ENCODE assay signal across 17 cellular contexts in genomic region chr17:68800731-68801130, GRCh38.
DNase-seq lines count a peak whose midpoint lies in the region; TF ChIP-seq lines count a peak whose summit lies in the region.
"Had no signal": no experiment of that assay in that cellular context is flagged by ENCODE, and none has a peak within 500 bp of the region (broad histone marks: within the 10 kb centered on the region; RNA-seq: fewer than 3 reads in every experiment).

No MANE protein-coding gene starts in this region.

- no peak overlapping the region for H2BK12ac ChIP-seq in mesenchymal stem cell (ENCODE audit: low read length in 2 of 2)

- no peaks in the 10 kb centered on the region for H3K36me3 Mint-ChIP-seq in Calu3 (ENCODE audit: insufficient read depth, unreplicated experiment)

- peaks cover 10% of the 10 kb centered on the region for H3K9me3 Mint-ChIP-seq in Calu3 (ENCODE audit: low read depth, unreplicated experiment)

- H3K18ac ChIP-seq in mesenchymal stem cell (ENCODE audit: low read depth in 1 of 2, low read length in 2 of 2): no peak overlapping the region

- H4K20me1 ChIP-seq in GM23248 (ENCODE audit: insufficient read depth): no peaks in the 10 kb centered on the region
- H4K20me1 ChIP-seq: BLaER1 had no signal

- H3K9ac ChIP-seq in GM23248 (no peak overlapping the region), mesenchymal stem cell (ENCODE audit: low read length) (peak overlapping the region; percentile 6)
- H3K9ac ChIP-seq: BLaER1 had no signal

- H2AFZ ChIP-seq in GM23248 (no peak overlapping the region), mesenchymal stem cell (ENCODE audit: low read depth, low read length) (no peak overlapping the region)
- H2AFZ ChIP-seq: PC-9 had no signal

- no peak overlapping the region for H2BK5ac ChIP-seq in mesenchymal stem cell (ENCODE audit: low read depth, low read length, poor library complexity, severe bottlenecking)

- no peak overlapping the region for H3K4me3 ChIP-seq in GM23248
- no peak overlapping the region for H3K4me3 ChIP-seq in mesenchymal stem cell (ENCODE audit: insufficient read depth in 1 of 2, low read depth in 1 of 2, low read length in 2 of 2)
- H3K4me3 ChIP-seq: BLaER1, MG63, PC-9 had no signal

- H3F3A ChIP-seq in GM23248 (ENCODE audit: insufficient read depth): no peaks in the 10 kb centered on the region

- H3K4ac ChIP-seq in mesenchymal stem cell (ENCODE audit: low read depth in 1 of 2, low read length in 2 of 2): no peak overlapping the region

- H3K14ac ChIP-seq in mesenchymal stem cell (ENCODE audit: low read length in 2 of 2): no peak overlapping the region

- BruUV-seq in Calu3 (replicated peaks; lab: Mats Ljungman, UMichigan): no TSS peak

- no peaks in the 10 kb centered on the region for H3K79me1 ChIP-seq in mesenchymal stem cell (replicated peaks; ENCODE audit: low read length, poor library complexity, severe bottlenecking)

- H3K9me3 ChIP-seq in GM23248 (ENCODE audit: low read depth): no peaks in the 10 kb centered on the region
- H3K9me3 ChIP-seq in mesenchymal stem cell (ENCODE audit: control insufficient read depth, low read length): no peaks in the 10 kb centered on the region
- H3K9me3 ChIP-seq: BLaER1, MG63 had no signal

- H3K4me3 Mint-ChIP-seq in Calu3 (ENCODE audit: low read depth, unreplicated experiment): no peak overlapping the region

- intact Hi-C loops in Calu3 (cut with micrococcal nuclease; ENCODE audit: unreplicated experiment): no loop called here

- peak; percentile 42 for DNase-seq in GM23248
- DNase-seq in amniotic epithelial cell (ENCODE audit: low read depth): peak; percentile 83
- DNase-seq in fibroblast of gingiva (ENCODE audit: low read depth): peak; percentile 86
- peak; percentile 35 for DNase-seq in mesenchymal stem cell
- DNase-seq in activated T-cell treated with anti-CD3 and anti-CD28 coated beads, Interleukin-2, amount 50 U/mL, for 1 hour: no peak
- DNase-seq in Calu3: no peak
- DNase-seq in activated CD8-positive, alpha-beta memory T cell treated with anti-CD3 and anti-CD28 coated beads, Interleukin-2, amount 50 U/mL, for 48 hours: no peak
- DNase-seq: DMS153, EL, MG63, NCI-H1105, NCI-H187, NCI-H2171, NCI-H446 treated with DMSO at 0.1 percent for 48 hours, NCI-H774, PC-9 had no signal

- H4K8ac ChIP-seq in mesenchymal stem cell (ENCODE audit: low read length): no peak overlapping the region

- no peak overlapping the region for H3K27ac ChIP-seq in GM23248
- no peak overlapping the region for H3K27ac ChIP-seq in mesenchymal stem cell (ENCODE audit: low read length, poor library complexity, severe bottlenecking)
- H3K27ac ChIP-seq: BLaER1, PC-9 had no signal

- H3K4me1 Mint-ChIP-seq in Calu3 (ENCODE audit: low read depth, unreplicated experiment): peaks cover 15% of the 10 kb centered on the region

- no peak overlapping the region for H4K91ac ChIP-seq in mesenchymal stem cell (ENCODE audit: low read length)

- no peaks in the 10 kb centered on the region for H3K9me2 ChIP-seq in GM23248 (ENCODE audit: insufficient read depth)

- CTCF ChIA-PET in Calu3 (lab: Charles Lee): no interaction called here

- H3K27me3 Mint-ChIP-seq in Calu3 (ENCODE audit: unreplicated experiment): no peaks in the 10 kb centered on the region

- no peak overlapping the region for H2BK120ac ChIP-seq in mesenchymal stem cell (ENCODE audit: low read depth, low read length)

- H3K27ac Mint-ChIP-seq in Calu3 (ENCODE audit: unreplicated experiment): no peak overlapping the region

- H2AK5ac ChIP-seq in mesenchymal stem cell (ENCODE audit: low read length, severe bottlenecking): no peak overlapping the region

- H3K27me3 ChIP-seq in GM23248 (replicated peaks; ENCODE audit: insufficient read depth) (no peaks in the 10 kb centered on the region), mesenchymal stem cell (ENCODE audit: control insufficient read depth in 1 of 2, insufficient read depth in 1 of 2, low read length in 2 of 2) (no peaks in the 10 kb centered on the region)
- H3K27me3 ChIP-seq: BLaER1, MG63 had no signal

- no peaks in the 10 kb centered on the region for H3K79me2 ChIP-seq in GM23248 (ENCODE audit: insufficient read depth)

- H3K4me2 ChIP-seq in GM23248 (ENCODE audit: unreplicated experiment) (no peak overlapping the region), mesenchymal stem cell (ENCODE audit: low read length, poor library complexity, severe bottlenecking) (no peak overlapping the region)
- H3K4me2 ChIP-seq: BLaER1, PC-9 had no signal

- in situ Hi-C loops in GM23248 (cut with MboI): no loop called here

- TF ChIP-seq CTCF in Calu3 (IDR thresholded peaks at IDR 0.05; ENCODE audit: unreplicated experiment): no peak

- no peak overlapping the region for H3K23ac ChIP-seq in mesenchymal stem cell (ENCODE audit: low read length in 2 of 2)

- no peaks in the 10 kb centered on the region for H3K36me3 ChIP-seq in GM23248 (ENCODE audit: low read depth)
- H3K36me3 ChIP-seq in mesenchymal stem cell (ENCODE audit: control insufficient read depth in 1 of 2, insufficient read depth in 2 of 2, low read depth in 1 of 2, low read length in 2 of 2): no peaks in the 10 kb centered on the region
- H3K36me3 ChIP-seq: BLaER1, MG63 had no signal

- no peak overlapping the region for H2BK15ac ChIP-seq in mesenchymal stem cell (ENCODE audit: low read depth, poor library complexity, severe bottlenecking)

- H3K4me1 ChIP-seq in GM23248 (ENCODE audit: insufficient read depth) (no peaks in the 10 kb centered on the region), mesenchymal stem cell (ENCODE audit: control insufficient read depth, insufficient read depth, low read depth, low read length) (peaks cover 2% of the 10 kb centered on the region)
- H3K4me1 ChIP-seq: BLaER1 had no signal

Comparison
In these comparisons a context has a peak if more than half of its experiments do, and no peak if none do; other contexts are left out.
1. DNase-seq: peak in GM23248 (single experiment), amniotic epithelial cell (single experiment), fibroblast of gingiva (single experiment) and mesenchymal stem cell (single experiment); none in activated T-cell treated with anti-CD3 and anti-CD28 coated beads, Interleukin-2, amount 50 U/mL, for 1 hour (single experiment), Calu3 (single experiment) and activated CD8-positive, alpha-beta memory T cell treated with anti-CD3 and anti-CD28 coated beads, Interleukin-2, amount 50 U/mL, for 48 hours (single experiment).